10 cellular contexts compared by ENCODE assay signal in genomic region chr3:10702961-10703740, GRCh38.
DNase-seq lines count a peak whose midpoint lies in the region; ATAC-seq, FAIRE-seq and TF ChIP-seq lines count a peak whose summit lies in the region.
"Had no signal": no experiment of that assay in that cellular context is flagged by ENCODE, and none has a peak within 500 bp of the region (broad histone marks: within the 10 kb centered on the region; RNA-seq: fewer than 3 reads in every experiment).

No MANE protein-coding gene starts in this region.

- H3K27me3 ChIP-seq in small intestine (ENCODE audit: control insufficient read depth in 2 of 2, insufficient read depth in 2 of 2, low read length in 2 of 2) (peaks cover 11% of the 10 kb centered on the region in 2 donors), spleen (replicated peaks in 1 of 7) (peaks cover 3 to 85% (median 36%) of the 10 kb centered on the region in 7 donors)

- no peak for TF ChIP-seq CTCF in endothelial cell (IDR thresholded peaks at IDR 0.05; ENCODE audit: unreplicated experiment)
- no peak for TF ChIP-seq CTCF in spleen (IDR thresholded peaks at IDR 0.05 in 8 of 11, conservative IDR thresholded peaks at IDR 0.05 in 3 of 11)

- ATAC-seq in activated naive CD4-positive, alpha-beta T cell treated with anti-CD3 and anti-CD28 coated beads, Interleukin-2, amount 50 U/mL, for 72 hours, result peak; percentile 31 to 43
- ATAC-seq in HG02938 (IDR thresholded peaks at IDR 0.05; ENCODE audit: unreplicated experiment), result no peak
- ATAC-seq: activated CD8-positive, alpha-beta memory T cell treated with anti-CD3 and anti-CD28 coated beads, Interleukin-2, amount 10 ng/mL, durations not matched to agents 7 days and 5 days had no signal

- no peaks in the 10 kb centered on the region for H3K36me3 ChIP-seq in small intestine (ENCODE audit: control insufficient read depth in 2 of 2, insufficient read depth in 2 of 2, low read length in 2 of 2)
- no peaks in the 10 kb centered on the region for H3K36me3 ChIP-seq in spleen

- peak in 1 of 2 donors; percentile 27 for DNase-seq in activated naive CD4-positive, alpha-beta T cell treated with anti-CD3 and anti-CD28 coated beads, Interleukin-2, amount 50 U/mL, for 72 hours (ENCODE audit: low spot score in 2 of 2)
- DNase-seq in activated naive CD4-positive, alpha-beta T cell treated with anti-CD3 and anti-CD28 coated beads, Interleukin-2, amount 10 ng/mL, durations not matched to agents 7 days and 5 days, result no peak
- DNase-seq in NCI-H69 (lab: John Stamatoyannopoulos, UW) (peak; percentile 3), endothelial cell (ENCODE audit: low spot score) (peak; percentile 54), small intestine (peak; percentile 9), spleen (no peak), HK-2 (ENCODE audit: unreplicated experiment) (no peak)
- DNase-seq: activated CD8-positive, alpha-beta memory T cell treated with anti-CD3 and anti-CD28 coated beads, Interleukin-2, amount 10 ng/mL, durations not matched to agents 7 days and 5 days had no signal

- peaks cover 59% of the 10 kb centered on the region for H3K27me3 Mint-ChIP-seq in activated naive CD4-positive, alpha-beta T cell treated with anti-CD3 and anti-CD28 coated beads, Interleukin-2, amount 10 ng/mL, durations not matched to agents 7 days and 5 days
- peaks cover 14% of the 10 kb centered on the region for H3K27me3 Mint-ChIP-seq in endothelial cell (ENCODE audit: unreplicated experiment)

- intact Hi-C loops in spleen (cut with DNase I; ENCODE audit: low total_unique reads), result no loop called here

- no peak overlapping the region for H3K4me3 Mint-ChIP-seq in activated naive CD4-positive, alpha-beta T cell treated with anti-CD3 and anti-CD28 coated beads, Interleukin-2, amount 10 ng/mL, durations not matched to agents 7 days and 5 days
- H3K4me3 Mint-ChIP-seq in endothelial cell (ENCODE audit: unreplicated experiment), result no peak overlapping the region
- H3K4me3 Mint-ChIP-seq: activated CD8-positive, alpha-beta memory T cell treated with anti-CD3 and anti-CD28 coated beads, Interleukin-2, amount 10 ng/mL, durations not matched to agents 7 days and 5 days; CD4-positive, CD25-positive, alpha-beta regulatory T cell had no signal

- WGBS in small intestine, 3 donors, result 30 to 37% (median 33%) methylated on average over 14 of the region's 14 CpGs
- WGBS in spleen, 5 donors, result 30 to 44% (median 33%) methylated on average over 12 to 14 of the region's 14 CpGs

- H3K27ac Mint-ChIP-seq in activated naive CD4-positive, alpha-beta T cell treated with anti-CD3 and anti-CD28 coated beads, Interleukin-2, amount 50 U/mL, for 72 hours, result no peak overlapping the region
- H3K27ac Mint-ChIP-seq in activated naive CD4-positive, alpha-beta T cell treated with anti-CD3 and anti-CD28 coated beads, Interleukin-2, amount 10 ng/mL, durations not matched to agents 7 days and 5 days, result no peak overlapping the region
- H3K27ac Mint-ChIP-seq in endothelial cell (ENCODE audit: unreplicated experiment), result no peak overlapping the region
- H3K27ac Mint-ChIP-seq: activated CD8-positive, alpha-beta memory T cell treated with anti-CD3 and anti-CD28 coated beads, Interleukin-2, amount 10 ng/mL, durations not matched to agents 7 days and 5 days; CD4-positive, CD25-positive, alpha-beta regulatory T cell had no signal

- H3K4me1 ChIP-seq in small intestine (ENCODE audit: control insufficient read depth in 2 of 2, insufficient read depth in 1 of 2, low read depth in 1 of 2, low read length in 1 of 2) (no peaks in the 10 kb centered on the region), spleen (peaks cover 0 to 10% (median 6%) of the 10 kb centered on the region in 6 donors)

- peaks cover 3% of the 10 kb centered on the region for H3K4me1 Mint-ChIP-seq in activated naive CD4-positive, alpha-beta T cell treated with anti-CD3 and anti-CD28 coated beads, Interleukin-2, amount 10 ng/mL, durations not matched to agents 7 days and 5 days
- H3K4me1 Mint-ChIP-seq in endothelial cell (ENCODE audit: unreplicated experiment), result peaks cover 19% of the 10 kb centered on the region

- H3K4me3 ChIP-seq in small intestine (ENCODE audit: low read depth in 1 of 2, low read length in 2 of 2), result no peak overlapping the region
- no peak overlapping the region for H3K4me3 ChIP-seq in spleen

- H3K9me3 ChIP-seq in small intestine (ENCODE audit: control insufficient read depth, low read depth) (no peaks in the 10 kb centered on the region), spleen (no peaks in the 10 kb centered on the region)

- no peak for FAIRE-seq in small intestine (lab: Jason Lieb, UNC)

- H3K9me3 Mint-ChIP-seq in activated naive CD4-positive, alpha-beta T cell treated with anti-CD3 and anti-CD28 coated beads, Interleukin-2, amount 50 U/mL, for 72 hours, result no peaks in the 10 kb centered on the region
- no peaks in the 10 kb centered on the region for H3K9me3 Mint-ChIP-seq in activated naive CD4-positive, alpha-beta T cell treated with anti-CD3 and anti-CD28 coated beads, Interleukin-2, amount 10 ng/mL, durations not matched to agents 7 days and 5 days
- H3K9me3 Mint-ChIP-seq in endothelial cell (ENCODE audit: unreplicated experiment), result no peaks in the 10 kb centered on the region
- H3K9me3 Mint-ChIP-seq: CD4-positive, CD25-positive, alpha-beta regulatory T cell had no signal

- no peaks in the 10 kb centered on the region for H3K36me3 Mint-ChIP-seq in activated naive CD4-positive, alpha-beta T cell treated with anti-CD3 and anti-CD28 coated beads, Interleukin-2, amount 50 U/mL, for 72 hours
- no peaks in the 10 kb centered on the region for H3K36me3 Mint-ChIP-seq in activated naive CD4-positive, alpha-beta T cell treated with anti-CD3 and anti-CD28 coated beads, Interleukin-2, amount 10 ng/mL, durations not matched to agents 7 days and 5 days
- H3K36me3 Mint-ChIP-seq in endothelial cell (ENCODE audit: low read depth, unreplicated experiment), result no peaks in the 10 kb centered on the region
- H3K36me3 Mint-ChIP-seq: activated CD8-positive, alpha-beta memory T cell treated with anti-CD3 and anti-CD28 coated beads, Interleukin-2, amount 10 ng/mL, durations not matched to agents 7 days and 5 days; CD4-positive, CD25-positive, alpha-beta regulatory T cell had no signal

- TF ChIP-seq POLR2A in spleen (IDR thresholded peaks at IDR 0.05), result no peak

- H3K27ac ChIP-seq in small intestine (ENCODE audit: low read depth in 1 of 2, low read length in 1 of 2), result no peak overlapping the region
- H3K27ac ChIP-seq in spleen, result no peak overlapping the region

- CTCF ChIA-PET in activated naive CD4-positive, alpha-beta T cell treated with anti-CD3 and anti-CD28 coated beads, Interleukin-2, amount 10 ng/mL, durations not matched to agents 7 days and 5 days (lab: Charles Lee), result no interaction called here

Comparison
In these comparisons a context has a peak if more than half of its experiments do, and no peak if none do; other contexts are left out.
1. DNase-seq: peak in NCI-H69 (single experiment), endothelial cell (single experiment) and small intestine (single experiment); none in activated naive CD4-positive, alpha-beta T cell treated with anti-CD3 and anti-CD28 coated beads, Interleukin-2, amount 10 ng/mL, durations not matched to agents 7 days and 5 days (single experiment), spleen (single experiment) and HK-2 (single experiment).